ENCODE assay signal across 1 cellular context in the genomic region with DNA sequence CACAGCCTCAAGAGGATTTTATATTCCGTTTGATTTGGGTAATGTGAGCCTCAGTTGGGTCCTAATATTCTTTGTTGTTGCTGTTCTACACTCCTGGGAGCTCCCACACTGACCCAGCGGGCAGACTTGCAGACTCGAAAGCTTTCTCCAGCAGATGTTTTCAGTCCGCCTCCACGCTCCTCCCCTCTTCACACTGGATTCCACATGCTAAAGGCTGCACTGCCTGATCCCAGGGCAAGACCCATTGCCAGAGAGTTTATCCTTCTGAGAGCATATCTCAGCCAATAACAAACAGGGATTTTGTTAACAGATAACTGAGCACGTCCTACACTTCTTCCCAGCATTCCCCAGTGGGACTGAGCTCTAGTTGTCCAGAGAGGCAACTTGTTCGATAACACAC.
TF ChIP-seq lines count a peak whose summit lies in the region.

No MANE protein-coding gene starts in this region.

TF ChIP-seq in K562, 482 proteins besides CTCF, POLR2A, EP300 and RAD21:
- TF ChIP-seq SAFB (IDR thresholded peaks at IDR 0.05; ENCODE audit: borderline replicate concordance, low read depth, low read length) (no peak), DMBX1 (CRISPR knock-in tag; IDR thresholded peaks at IDR 0.05; ENCODE audit: borderline replicate concordance) (no peak), TCFL5 (CRISPR knock-in tag; conservative IDR thresholded peaks at IDR 0.05) (no peak), CTBP1 (IDR thresholded peaks at IDR 0.05; ENCODE audit: borderline replicate concordance) (no peak), TEAD2 (tag; IDR thresholded peaks at IDR 0.05) (no peak), ZNF830 (CRISPR knock-in tag; IDR thresholded peaks at IDR 0.05) (no peak), SPI1 (IDR thresholded peaks at IDR 0.05; ENCODE audit: borderline replicate concordance, low read depth, low read length) (no peak), STAT5B (CRISPR knock-in tag; IDR thresholded peaks at IDR 0.05) (no peak), ZNF507 (tag; conservative IDR thresholded peaks at IDR 0.05) (no peak), WHSC1 (IDR thresholded peaks at IDR 0.05; ENCODE audit: low read length) (no peak), KLF10 (CRISPR knock-in tag; IDR thresholded peaks at IDR 0.05) (no peak), HNRNPLL (IDR thresholded peaks at IDR 0.05; ENCODE audit: low read depth, low read length, poor library complexity, severe bottlenecking) (no peak), CEBPG (CRISPR knock-in tag; IDR thresholded peaks at IDR 0.05) (no peak), CEBPG (tag; conservative IDR thresholded peaks at IDR 0.05 in 1 of 2, IDR thresholded peaks at IDR 0.05 in 1 of 2) (no peak), BCL6 (CRISPR knock-in tag; IDR thresholded peaks at IDR 0.05) (no peak)
- TF ChIP-seq, protein P1, sequence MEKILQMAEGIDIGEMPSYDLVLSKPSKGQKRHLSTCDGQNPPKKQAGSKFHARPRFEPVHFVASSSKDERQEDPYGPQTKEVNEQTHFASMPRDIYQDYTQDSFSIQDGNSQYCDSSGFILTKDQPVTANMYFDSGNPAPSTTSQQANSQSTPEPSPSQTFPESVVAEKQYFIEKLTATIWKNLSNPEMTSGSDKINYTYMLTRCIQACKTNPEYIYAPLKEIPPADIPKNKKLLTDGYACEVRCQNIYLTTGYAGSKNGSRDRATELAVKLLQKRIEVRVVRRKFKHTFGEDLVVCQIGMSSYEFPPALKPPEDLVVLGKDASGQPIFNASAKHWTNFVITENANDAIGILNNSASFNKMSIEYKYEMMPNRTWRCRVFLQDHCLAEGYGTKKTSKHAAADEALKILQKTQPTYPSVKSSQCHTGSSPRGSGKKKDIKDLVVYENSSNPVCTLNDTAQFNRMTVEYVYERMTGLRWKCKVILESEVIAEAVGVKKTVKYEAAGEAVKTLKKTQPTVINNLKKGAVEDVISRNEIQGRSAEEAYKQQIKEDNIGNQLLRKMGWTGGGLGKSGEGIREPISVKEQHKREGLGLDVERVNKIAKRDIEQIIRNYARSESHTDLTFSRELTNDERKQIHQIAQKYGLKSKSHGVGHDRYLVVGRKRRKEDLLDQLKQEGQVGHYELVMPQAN (IDR thresholded peaks at IDR 0.05; ENCODE audit: borderline replicate concordance): no peak
- TF ChIP-seq, protein P2, sequence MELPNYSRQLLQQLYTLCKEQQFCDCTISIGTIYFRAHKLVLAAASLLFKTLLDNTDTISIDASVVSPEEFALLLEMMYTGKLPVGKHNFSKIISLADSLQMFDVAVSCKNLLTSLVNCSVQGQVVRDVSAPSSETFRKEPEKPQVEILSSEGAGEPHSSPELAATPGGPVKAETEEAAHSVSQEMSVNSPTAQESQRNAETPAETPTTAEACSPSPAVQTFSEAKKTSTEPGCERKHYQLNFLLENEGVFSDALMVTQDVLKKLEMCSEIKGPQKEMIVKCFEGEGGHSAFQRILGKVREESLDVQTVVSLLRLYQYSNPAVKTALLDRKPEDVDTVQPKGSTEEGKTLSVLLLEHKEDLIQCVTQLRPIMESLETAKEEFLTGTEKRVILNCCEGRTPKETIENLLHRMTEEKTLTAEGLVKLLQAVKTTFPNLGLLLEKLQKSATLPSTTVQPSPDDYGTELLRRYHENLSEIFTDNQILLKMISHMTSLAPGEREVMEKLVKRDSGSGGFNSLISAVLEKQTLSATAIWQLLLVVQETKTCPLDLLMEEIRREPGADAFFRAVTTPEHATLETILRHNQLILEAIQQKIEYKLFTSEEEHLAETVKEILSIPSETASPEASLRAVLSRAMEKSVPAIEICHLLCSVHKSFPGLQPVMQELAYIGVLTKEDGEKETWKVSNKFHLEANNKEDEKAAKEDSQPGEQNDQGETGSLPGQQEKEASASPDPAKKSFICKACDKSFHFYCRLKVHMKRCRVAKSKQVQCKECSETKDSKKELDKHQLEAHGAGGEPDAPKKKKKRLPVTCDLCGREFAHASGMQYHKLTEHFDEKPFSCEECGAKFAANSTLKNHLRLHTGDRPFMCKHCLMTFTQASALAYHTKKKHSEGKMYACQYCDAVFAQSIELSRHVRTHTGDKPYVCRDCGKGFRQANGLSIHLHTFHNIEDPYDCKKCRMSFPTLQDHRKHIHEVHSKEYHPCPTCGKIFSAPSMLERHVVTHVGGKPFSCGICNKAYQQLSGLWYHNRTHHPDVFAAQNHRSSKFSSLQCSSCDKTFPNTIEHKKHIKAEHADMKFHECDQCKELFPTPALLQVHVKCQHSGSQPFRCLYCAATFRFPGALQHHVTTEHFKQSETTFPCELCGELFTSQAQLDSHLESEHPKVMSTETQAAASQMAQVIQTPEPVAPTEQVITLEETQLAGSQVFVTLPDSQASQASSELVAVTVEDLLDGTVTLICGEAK (IDR thresholded peaks at IDR 0.05): no peak
- TF ChIP-seq, protein P2 (CRISPR knock-in tag; IDR thresholded peaks at IDR 0.05): no peak
- TF ChIP-seq, protein P3, sequence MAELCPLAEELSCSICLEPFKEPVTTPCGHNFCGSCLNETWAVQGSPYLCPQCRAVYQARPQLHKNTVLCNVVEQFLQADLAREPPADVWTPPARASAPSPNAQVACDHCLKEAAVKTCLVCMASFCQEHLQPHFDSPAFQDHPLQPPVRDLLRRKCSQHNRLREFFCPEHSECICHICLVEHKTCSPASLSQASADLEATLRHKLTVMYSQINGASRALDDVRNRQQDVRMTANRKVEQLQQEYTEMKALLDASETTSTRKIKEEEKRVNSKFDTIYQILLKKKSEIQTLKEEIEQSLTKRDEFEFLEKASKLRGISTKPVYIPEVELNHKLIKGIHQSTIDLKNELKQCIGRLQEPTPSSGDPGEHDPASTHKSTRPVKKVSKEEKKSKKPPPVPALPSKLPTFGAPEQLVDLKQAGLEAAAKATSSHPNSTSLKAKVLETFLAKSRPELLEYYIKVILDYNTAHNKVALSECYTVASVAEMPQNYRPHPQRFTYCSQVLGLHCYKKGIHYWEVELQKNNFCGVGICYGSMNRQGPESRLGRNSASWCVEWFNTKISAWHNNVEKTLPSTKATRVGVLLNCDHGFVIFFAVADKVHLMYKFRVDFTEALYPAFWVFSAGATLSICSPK (IDR thresholded peaks at IDR 0.05; ENCODE audit: borderline replicate concordance): no peak
- TF ChIP-seq, protein P4, sequence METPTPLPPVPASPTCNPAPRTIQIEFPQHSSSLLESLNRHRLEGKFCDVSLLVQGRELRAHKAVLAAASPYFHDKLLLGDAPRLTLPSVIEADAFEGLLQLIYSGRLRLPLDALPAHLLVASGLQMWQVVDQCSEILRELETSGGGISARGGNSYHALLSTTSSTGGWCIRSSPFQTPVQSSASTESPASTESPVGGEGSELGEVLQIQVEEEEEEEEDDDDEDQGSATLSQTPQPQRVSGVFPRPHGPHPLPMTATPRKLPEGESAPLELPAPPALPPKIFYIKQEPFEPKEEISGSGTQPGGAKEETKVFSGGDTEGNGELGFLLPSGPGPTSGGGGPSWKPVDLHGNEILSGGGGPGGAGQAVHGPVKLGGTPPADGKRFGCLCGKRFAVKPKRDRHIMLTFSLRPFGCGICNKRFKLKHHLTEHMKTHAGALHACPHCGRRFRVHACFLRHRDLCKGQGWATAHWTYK (CRISPR knock-in tag; IDR thresholded peaks at IDR 0.05): no peak
